In the genomic region with DNA sequence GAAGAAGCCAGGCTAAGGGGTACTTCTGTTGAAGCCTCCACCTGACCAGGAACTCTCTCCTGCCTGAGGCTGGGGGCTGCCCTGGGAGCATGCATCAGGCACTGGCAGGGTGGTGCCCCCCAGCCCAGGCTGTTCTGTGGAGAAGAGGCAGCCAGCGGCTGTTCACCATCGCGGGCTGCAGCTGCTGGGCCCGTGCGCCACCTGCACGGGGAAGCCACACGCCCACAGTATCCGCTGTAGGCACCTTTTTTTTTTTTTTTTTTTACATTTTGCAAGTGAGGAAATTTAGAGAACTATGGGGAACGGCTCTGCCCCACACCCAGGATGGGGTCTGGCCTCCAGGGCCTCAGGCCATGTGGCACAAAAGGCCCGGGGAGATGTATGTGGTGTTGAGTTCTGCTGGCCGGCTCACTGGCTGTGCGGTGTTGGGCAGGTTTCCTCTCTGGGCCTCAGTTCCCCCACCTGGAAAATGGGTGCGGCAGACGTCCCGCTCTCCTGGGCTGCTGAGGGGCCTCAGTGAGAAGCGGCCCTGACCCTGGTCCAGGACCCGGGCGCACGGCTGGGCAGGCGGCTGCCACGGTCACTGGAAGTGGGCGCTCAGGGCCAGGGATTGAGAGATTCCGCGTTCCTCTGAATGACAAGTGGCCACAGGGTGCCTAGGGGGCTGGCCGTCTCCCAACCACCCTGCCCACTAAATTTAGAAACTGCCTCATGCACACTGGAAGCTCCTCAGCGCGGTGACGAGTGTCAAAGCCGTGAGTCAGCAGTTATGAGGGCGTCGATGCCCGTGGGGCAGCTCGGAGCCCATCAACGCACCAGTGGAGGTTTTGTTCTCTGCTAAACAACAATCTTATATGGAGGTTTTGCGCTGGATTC, we compare ENCODE assay signal across 6 cellular contexts. TPM values are rescaled to one million over a fixed set of nuclear protein-coding genes. Genes with fewer than 3 reads are reported as not detected.
DNase-seq lines count a peak whose midpoint lies in the region; ATAC-seq and TF ChIP-seq lines count a peak whose summit lies in the region.

No MANE protein-coding gene starts in this region.

- H3K4me3 ChIP-seq in AG04449 (ENCODE audit: low read depth, low read length) (no peak overlapping the region), lower lobe of right lung (peak overlapping the region; percentile 20)

- in situ Hi-C loops in KBM-7 (cut with MboI; ENCODE audit: low pct_unique_long_range_greater_than_20kb, low sequenced_read_pairs) = no loop called here

- intact Hi-C loops in lower lobe of right lung (cut with DNase I) = no loop called here

- peak; percentile 75 to 89 for ATAC-seq in lower lobe of right lung

- no peaks in the 10 kb centered on the region for H3K9me3 ChIP-seq in lower lobe of right lung

- peaks cover 4% of the 10 kb centered on the region for H3K27me3 ChIP-seq in lower lobe of right lung (ENCODE audit: low read depth)

- H3K27ac ChIP-seq in lower lobe of right lung = peak overlapping the region; percentile 81

- DNase-seq in AG04449 (ENCODE audit: low read depth, low spot score) (peak; percentile 26), KBM-7 (peak; percentile 86), lower lobe of right lung (peak; percentile 81), islet precursor cell (no peak)
- peak; percentile 62 for DNase-seq in activated naive CD4-positive, alpha-beta T cell treated with anti-CD3 and anti-CD28 coated beads, Interleukin-2, amount 50 U/mL, for 16 hours
- no peak for DNase-seq in NK-92 treated with Interleukin-12 subunit alpha and Interleukin-12 subunit beta, amount 100 ng/mL, for 24 hours (lab: John Stamatoyannopoulos, UW)

- CTCF ChIA-PET in AG04449 (lab: Yijun Ruan, JAX) = interaction anchor here (2.5 kb wide), 1 partner anchor 8 kb away, joined by 13 read pairs; a partner anchor contains a TSS

- H3K36me3 ChIP-seq in lower lobe of right lung = no peaks in the 10 kb centered on the region

- H3K4me1 ChIP-seq in lower lobe of right lung = peaks cover 21% of the 10 kb centered on the region

- no peak for TF ChIP-seq CTCF in AG04449 (IDR thresholded peaks at IDR 0.05; ENCODE audit: insufficient read depth, low read length, missing control alignments)
- no peak for TF ChIP-seq CTCF in lower lobe of right lung (IDR thresholded peaks at IDR 0.05)

- POLR2A ChIA-PET in AG04449 (lab: Yijun Ruan, JAX) = interaction anchor here (0.6 kb wide), 1 partner anchor 14 kb away, joined by 3 read pairs; no protein-coding TSS in a partner anchor

RNA-seq across cellular contexts. Expression of a gene that starts 8.8 kb away (rescaled TPM):
- total RNA-seq in lower lobe of right lung = 50.8 TPM

RNA-seq across cellular contexts. Expression of a gene that starts 17.5 kb away (rescaled TPM):
- total RNA-seq in lower lobe of right lung = 49.7 TPM

RNA-seq across cellular contexts. Expression of a gene that starts 43.0 kb away (rescaled TPM):
- total RNA-seq in lower lobe of right lung = 4.3 TPM

RNA-seq across cellular contexts. Expression of a gene that starts 53.7 kb away (rescaled TPM):
- total RNA-seq in lower lobe of right lung = 28.9 TPM

RNA-seq across cellular contexts. Expression of a gene that starts 56.8 kb away (rescaled TPM):
- 19.7 TPM for total RNA-seq in lower lobe of right lung

Comparison
In these comparisons a context has a peak if more than half of its experiments do, and no peak if none do; other contexts are left out.
1. DNase-seq: peak in AG04449 (single experiment), KBM-7 (single experiment), activated naive CD4-positive, alpha-beta T cell treated with anti-CD3 and anti-CD28 coated beads, Interleukin-2, amount 50 U/mL, for 16 hours (single experiment) and lower lobe of right lung (single experiment); none in NK-92 treated with Interleukin-12 subunit alpha and Interleukin-12 subunit beta, amount 100 ng/mL, for 24 hours (single experiment) and islet precursor cell (single experiment).